In the genomic region with DNA sequence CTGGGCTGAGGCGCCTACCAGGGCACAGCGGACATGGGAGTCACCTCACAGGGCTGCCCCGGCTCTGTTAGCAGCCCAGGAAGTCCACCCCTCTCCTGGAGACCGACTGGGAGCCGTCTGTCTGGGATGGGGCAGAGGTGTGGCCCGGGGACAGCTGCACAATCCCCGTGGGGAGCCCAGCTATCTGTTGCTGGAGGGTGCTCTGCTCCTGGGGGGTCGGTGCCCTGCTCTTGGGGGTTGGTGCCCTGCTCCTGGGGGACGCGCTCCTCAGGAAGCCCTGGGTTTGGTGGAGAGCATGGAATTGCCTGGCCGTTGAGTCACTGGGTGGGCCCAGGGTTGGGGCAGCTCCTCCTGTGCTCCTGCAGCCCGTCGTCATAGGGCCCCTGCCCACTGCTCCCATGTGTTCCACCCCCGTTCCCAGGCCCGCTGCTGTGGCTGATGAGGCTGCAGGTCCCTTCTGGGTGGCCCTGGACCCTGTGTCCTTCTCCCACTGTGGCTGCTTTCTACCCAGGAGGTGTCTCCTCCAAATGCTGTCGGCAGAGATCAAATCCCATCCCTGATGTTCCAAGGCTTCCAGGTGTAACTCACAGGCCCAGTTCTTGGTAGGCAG, we compare ENCODE assay signal across 29 cellular contexts. TPM values are rescaled to one million over a fixed set of nuclear protein-coding genes. Genes with fewer than 3 reads are reported as not detected.
DNase-seq lines count a peak whose midpoint lies in the region; ATAC-seq and TF ChIP-seq lines count a peak whose summit lies in the region.
"Had no signal": no experiment of that assay in that cellular context is flagged by ENCODE, and none has a peak within 500 bp of the region (broad histone marks: within the 10 kb centered on the region; RNA-seq: fewer than 3 reads in every experiment).

No MANE protein-coding gene starts in this region.

- peaks cover 19% of the 10 kb centered on the region for H3K4me1 Mint-ChIP-seq in osteocyte (ENCODE audit: unreplicated experiment)
- H3K4me1 Mint-ChIP-seq in Caco-2 (ENCODE audit: low read depth, unreplicated experiment), result no peaks in the 10 kb centered on the region
- H3K4me1 Mint-ChIP-seq: activated naive CD8-positive, alpha-beta T cell treated with anti-CD3 and anti-CD28 coated beads, Interleukin-2, amount 50 U/mL, for 24 hours; B cell had no signal

- ATAC-seq in Right ventricle myocardium superior (ENCODE audit: poor library complexity), result no peak
- ATAC-seq in upper lobe of right lung, result no peak
- ATAC-seq: activated naive CD8-positive, alpha-beta T cell treated with anti-CD3 and anti-CD28 coated beads, Interleukin-2, amount 50 U/mL, for 24 hours had no signal

- H4K20me1 ChIP-seq in fibroblast of lung (ENCODE audit: control insufficient read depth, extremely low read depth, insufficient read depth, low read length), result no peaks in the 10 kb centered on the region

- H3K9ac ChIP-seq in fibroblast of lung (ENCODE audit: insufficient read depth, low read length), result no peak overlapping the region
- H3K9ac ChIP-seq: neural progenitor cell had no signal

- no peak overlapping the region for H2AFZ ChIP-seq in fibroblast of lung (ENCODE audit: low read length)
- H2AFZ ChIP-seq: neural progenitor cell had no signal

- POLR2A ChIA-PET in Caco-2 (lab: Charles Lee), result no interaction called here

- H3K4me3 Mint-ChIP-seq in osteocyte (ENCODE audit: unreplicated experiment) (no peak overlapping the region), Caco-2 (ENCODE audit: unreplicated experiment) (no peak overlapping the region)
- H3K4me3 Mint-ChIP-seq: activated naive CD8-positive, alpha-beta T cell treated with anti-CD3 and anti-CD28 coated beads, Interleukin-2, amount 50 U/mL, for 24 hours; B cell; H9; neural progenitor cell; T-helper 1 cell treated with Interleukin-12 subunit alpha and Interleukin-12 subunit beta and Interleukin-4 antibody, amounts not matched to agents 30 μg/mL and 1 μg/mL, for 36 hours had no signal

- no peak for TF ChIP-seq CTCF in left ventricle myocardium inferior (IDR thresholded peaks at IDR 0.05; ENCODE audit: borderline replicate concordance)
- no peak for TF ChIP-seq CTCF in fibroblast of lung (conservative IDR thresholded peaks at IDR 0.05 in 1 of 2, IDR thresholded peaks at IDR 0.05 in 1 of 2; ENCODE audit: low read depth in 1 of 2, low read length in 2 of 2)
- no peak for TF ChIP-seq CTCF in osteocyte (IDR thresholded peaks at IDR 0.05)
- TF ChIP-seq CTCF in upper lobe of right lung (IDR thresholded peaks at IDR 0.05), result no peak
- no peak for TF ChIP-seq CTCF in Caco-2 (IDR thresholded peaks at IDR 0.05; ENCODE audit: insufficient read depth in 1 of 2, low read depth in 1 of 2, low read length in 1 of 2, severe bottlenecking in 1 of 2, unreplicated experiment in 1 of 2)

- peak overlapping the region; percentile 31 for H3K4me3 ChIP-seq in left ventricle myocardium inferior
- no peak overlapping the region for H3K4me3 ChIP-seq in fibroblast of lung (replicated peaks in 1 of 4; ENCODE audit: control extremely low read depth in 1 of 4, insufficient read depth in 1 of 4, low read depth in 3 of 4, low read length in 4 of 4)
- H3K4me3 ChIP-seq in upper lobe of right lung, result no peak overlapping the region
- no peak overlapping the region for H3K4me3 ChIP-seq in Caco-2 (ENCODE audit: low read depth, low read length)
- H3K4me3 ChIP-seq: body of pancreas, neural progenitor cell, Peyer's patch, SJCRH30, transverse colon had no signal

- H3K4me2 ChIP-seq in fibroblast of lung (ENCODE audit: extremely low read depth, insufficient read depth, low read length), result no peak overlapping the region
- H3K4me2 ChIP-seq: neural progenitor cell had no signal

- H3K79me2 ChIP-seq in fibroblast of lung (ENCODE audit: control insufficient read depth, insufficient read depth, low read length), result peaks cover 11% of the 10 kb centered on the region

- CTCF ChIA-PET in Caco-2 (lab: Charles Lee), result no interaction called here

- H3K27ac ChIP-seq in left ventricle myocardium inferior (replicated peaks), result peak overlapping the region; percentile 82
- H3K27ac ChIP-seq in fibroblast of lung (ENCODE audit: insufficient read depth, low read length), result peak overlapping the region; percentile 36
- H3K27ac ChIP-seq in upper lobe of right lung, result peak overlapping the region; percentile 43
- H3K27ac ChIP-seq: neural progenitor cell, Peyer's patch, SJCRH30 had no signal

- peaks cover 13% of the 10 kb centered on the region for H3K36me3 ChIP-seq in left ventricle myocardium inferior
- peaks cover 2% of the 10 kb centered on the region for H3K36me3 ChIP-seq in fibroblast of lung (ENCODE audit: control insufficient read depth, insufficient read depth, low read length)
- peaks cover 8% of the 10 kb centered on the region for H3K36me3 ChIP-seq in upper lobe of right lung
- H3K36me3 ChIP-seq in Caco-2 (ENCODE audit: control insufficient read depth, insufficient read depth, low read length), result no peaks in the 10 kb centered on the region
- H3K36me3 ChIP-seq: neural progenitor cell, SJCRH30 had no signal

- H3K4me1 ChIP-seq in left ventricle myocardium inferior (peaks cover 49% of the 10 kb centered on the region), fibroblast of lung (ENCODE audit: control insufficient read depth, extremely low read depth, insufficient read depth, low read length) (peaks cover 5% of the 10 kb centered on the region), upper lobe of right lung (peaks cover 17% of the 10 kb centered on the region), Caco-2 (no peaks in the 10 kb centered on the region; the same call in 1 of the 2 replicates)
- H3K4me1 ChIP-seq: neural progenitor cell, SJCRH30 had no signal

- DNase-seq in left ventricle myocardium inferior (no peak), Right ventricle myocardium superior (no peak), fibroblast of lung (ENCODE audit: low read depth in 2 of 2) (no peak), osteocyte (ENCODE audit: extremely low spot score, unreplicated experiment) (no peak), upper lobe of right lung (peak; percentile 60), Caco-2 (no peak), NCI-H1105 treated with DMSO at 0.1 percent for 48 hours (lab: John Stamatoyannopoulos, UW) (no peak), amygdala (lab: John Stamatoyannopoulos, UW) (no peak)
- DNase-seq: activated CD8-positive, alpha-beta memory T cell treated with anti-CD3 and anti-CD28 coated beads for 24 hours; activated gamma-delta T cell; activated naive CD8-positive, alpha-beta T cell treated with anti-CD3 and anti-CD28 coated beads, Interleukin-2, amount 50 U/mL, for 24 hours; cerebellar nuclear complex; H9; islet precursor cell; mammary epithelial cell; NCI-H1092; NCI-H187 treated with DMSO at 0.1 percent for 48 hours; NCI-H524 treated with DMSO at 0.1 percent for 48 hours; SJCRH30; small intestine; stimulated activated CD4-positive, alpha-beta T cell treated with anti-CD3 and anti-CD28 coated beads, Interleukin-1b, Interleukin-23, amount 100 ng/mL, for 48 hours; stimulated activated CD8-positive, alpha-beta memory T cell treated with anti-CD3 and anti-CD28 coated beads, Interleukin-4, amount 100 ng/mL, for 48 hours; transverse colon had no signal

- H3K9me3 ChIP-seq in left ventricle myocardium inferior (replicated peaks) (no peaks in the 10 kb centered on the region), fibroblast of lung (ENCODE audit: control insufficient read depth, insufficient read depth, low read depth, low read length) (no peaks in the 10 kb centered on the region), upper lobe of right lung (no peaks in the 10 kb centered on the region), Caco-2 (no peaks in the 10 kb centered on the region)
- H3K9me3 ChIP-seq: body of pancreas, Peyer's patch, SJCRH30, transverse colon had no signal

- no peaks in the 10 kb centered on the region for H3K27me3 Mint-ChIP-seq in osteocyte (ENCODE audit: unreplicated experiment)
- H3K27me3 Mint-ChIP-seq in Caco-2 (ENCODE audit: insufficient read depth, unreplicated experiment), result no peaks in the 10 kb centered on the region
- H3K27me3 Mint-ChIP-seq: activated naive CD8-positive, alpha-beta T cell treated with anti-CD3 and anti-CD28 coated beads, Interleukin-2, amount 50 U/mL, for 24 hours; B cell had no signal

- H3K9me3 Mint-ChIP-seq in osteocyte (ENCODE audit: unreplicated experiment) (no peaks in the 10 kb centered on the region), Caco-2 (ENCODE audit: unreplicated experiment) (no peaks in the 10 kb centered on the region)
- H3K9me3 Mint-ChIP-seq: activated naive CD8-positive, alpha-beta T cell treated with anti-CD3 and anti-CD28 coated beads, Interleukin-2, amount 50 U/mL, for 24 hours; T-helper 1 cell treated with Interleukin-12 subunit alpha and Interleukin-12 subunit beta and Interleukin-4 antibody, amounts not matched to agents 30 μg/mL and 1 μg/mL, for 36 hours had no signal

- no TSS peak for BruUV-seq in Caco-2 (replicated peaks; lab: Mats Ljungman, UMichigan)

- intact Hi-C loops in left ventricle myocardium inferior (cut with micrococcal nuclease) (no loop called here), Right ventricle myocardium superior (cut with DNase I) (no loop called here), upper lobe of right lung (cut with DNase I) (loop anchor here (10.0 kb wide), 1 partner anchor 100 kb away; no protein-coding TSS in a partner anchor), Caco-2 (cut with micrococcal nuclease; ENCODE audit: unreplicated experiment) (no loop called here)

- H3K27me3 ChIP-seq in left ventricle myocardium inferior (ENCODE audit: low read depth), result no peaks in the 10 kb centered on the region
- H3K27me3 ChIP-seq in fibroblast of lung (ENCODE audit: control insufficient read depth, insufficient read depth, low read length), result no peaks in the 10 kb centered on the region
- no peaks in the 10 kb centered on the region for H3K27me3 ChIP-seq in upper lobe of right lung
- no peaks in the 10 kb centered on the region for H3K27me3 ChIP-seq in Caco-2 (replicated peaks; ENCODE audit: control insufficient read depth, insufficient read depth, low read length)
- H3K27me3 ChIP-seq: body of pancreas, dorsolateral prefrontal cortex, neural progenitor cell, Peyer's patch, SJCRH30, transverse colon had no signal

- H3K36me3 Mint-ChIP-seq in osteocyte (ENCODE audit: unreplicated experiment) (peaks cover 8% of the 10 kb centered on the region), Caco-2 (ENCODE audit: insufficient read depth, unreplicated experiment) (peaks cover 37% of the 10 kb centered on the region)

- H3K27ac Mint-ChIP-seq in osteocyte (ENCODE audit: unreplicated experiment) (peak overlapping the region; percentile 18), Caco-2 (ENCODE audit: unreplicated experiment) (no peak overlapping the region)
- H3K27ac Mint-ChIP-seq: activated naive CD8-positive, alpha-beta T cell treated with anti-CD3 and anti-CD28 coated beads, Interleukin-2, amount 50 U/mL, for 24 hours; B cell; H9; T-helper 1 cell treated with Interleukin-12 subunit alpha and Interleukin-12 subunit beta and Interleukin-4 antibody, amounts not matched to agents 30 μg/mL and 1 μg/mL, for 36 hours had no signal

RNA-seq across cellular contexts. Expression of a gene that starts 39.4 kb away (rescaled TPM):
- total RNA-seq in left ventricle myocardium inferior, result 79.6 TPM
- total RNA-seq in Right ventricle myocardium superior, result 96.3 TPM
- total RNA-seq in fibroblast of lung, result 28.8 and 44.9 TPM in 2 replicates
- 29.4 and 39.0 TPM in 2 replicates for polyA plus RNA-seq in fibroblast of lung
- polyA plus RNA-seq in fibroblast of lung (2012), result 42.0 and 55.7 TPM in 2 replicates
- polyA minus RNA-seq in fibroblast of lung (ENCODE audit: low replicate concordance), result 58.7 and 118 TPM in 2 replicates
- total RNA-seq in osteocyte, result 62.1 and 63.2 TPM in 2 replicates
- 86.0 TPM for total RNA-seq in upper lobe of right lung
- 61.8 and 65.5 TPM in 2 replicates for total RNA-seq in Caco-2 (2022)
